In genomic region chr16:75647492-75648264, GRCh38 we compare ENCODE assay signal across 8 cellular contexts. TPM values are rescaled to one million over a fixed set of nuclear protein-coding genes. Genes with fewer than 3 reads are reported as not detected.
DNase-seq lines count a peak whose midpoint lies in the region; TF ChIP-seq lines count a peak whose summit lies in the region.

KARS1 (minus strand) TSS chr16:75647665; CDS start chr16:75647639, 26 bp downstream.
TERF2IP (plus strand) TSS chr16:75647773; CDS start chr16:75647883, 110 bp downstream.

- H2BK20ac ChIP-seq in H9 (ENCODE audit: low read depth, low read length, poor library complexity, severe bottlenecking): no peak within 1 kb of the TSS

- H4K20me1 ChIP-seq in H9 (ENCODE audit: control insufficient read depth, insufficient read depth, insufficient read length): no peaks in the 10 kb centered on the region

- peak within 1 kb of the TSS; percentile 85 for H3K14ac ChIP-seq in H9 (ENCODE audit: insufficient read depth, low read length)

- H2AK5ac ChIP-seq in H9 (ENCODE audit: insufficient read length, low read length): no peak within 1 kb of the TSS

- no peak within 1 kb of the TSS for H2BK12ac ChIP-seq in H9 (ENCODE audit: insufficient read length, low read depth, low read length)

- DNase-seq in ELR (ENCODE audit: low read depth): peak; percentile 94
- DNase-seq in H9: peak; percentile 95
- DNase-seq in MG63: peak; percentile 88
- DNase-seq in SIG-M5 (lab: John Stamatoyannopoulos, UW): peak; percentile 58
- peak; percentile 93 for DNase-seq in activated gamma-delta T cell treated with Interleukin-2 at 50 U/mL for 16 hours
- DNase-seq in fibroblast of villous mesenchyme (ENCODE audit: low read depth): peak; percentile 92
- DNase-seq in neural crest cell (ENCODE audit: low read depth, low spot score): peak; percentile 76

- H3K79me2 ChIP-seq in H9 (ENCODE audit: insufficient read depth, low read length): peaks cover 38% of the 10 kb centered on the region

- H3K4me2 ChIP-seq in H9 (ENCODE audit: insufficient read depth, insufficient read length, low read length): peak within 1 kb of the TSS; percentile 99

- H3K27ac Mint-ChIP-seq in H9 (peak within 1 kb of the TSS; percentile 98 to 99 (median 99)), neural crest cell (ENCODE audit: unreplicated experiment) (peak within 1 kb of the TSS; percentile 98)

- H2BK5ac ChIP-seq in H9 (ENCODE audit: insufficient read length, low read length): peak within 1 kb of the TSS; percentile 23

- TF ChIP-seq CTCF in H9 (conservative IDR thresholded peaks at IDR 0.05) (no peak), fibroblast of villous mesenchyme (IDR thresholded peaks at IDR 0.05; ENCODE audit: insufficient read depth, low read depth, low read length) (no peak), neural crest cell (conservative IDR thresholded peaks at IDR 0.05) (no peak)

- H3K36me3 ChIP-seq in MG63 (no peaks in the 10 kb centered on the region; the same call in none of the 2 replicates), stomach smooth muscle (ENCODE audit: control insufficient read depth in 2 of 2, insufficient read depth in 2 of 2, low read length in 2 of 2) (peaks cover 4 to 15% of the 10 kb centered on the region in 2 donors)

- no peak within 1 kb of the TSS for H3T11ph ChIP-seq in H9 (ENCODE audit: low read length)

- H4K8ac ChIP-seq in H9 (replicated peaks; ENCODE audit: insufficient read length, low read depth, low read length): no peak within 1 kb of the TSS

- peak within 1 kb of the TSS; percentile 60 for H2AFZ ChIP-seq in H9 (ENCODE audit: low read length)

- H3K4me1 ChIP-seq in H9 (ENCODE audit: insufficient read depth, low read length): no peaks in the 10 kb centered on the region
- peaks cover 25% of the 10 kb centered on the region for H3K4me1 ChIP-seq in stomach smooth muscle (ENCODE audit: control insufficient read depth, insufficient read depth, low read length)

- H3K4me1 Mint-ChIP-seq in H9 (peaks cover 23 to 28% of the 10 kb centered on the region in 2 experiments), neural crest cell (peaks cover 39% of the 10 kb centered on the region)

- no peak within 1 kb of the TSS for H4K91ac ChIP-seq in H9 (ENCODE audit: insufficient read length, low read depth, low read length)

- no peak within 1 kb of the TSS for H3K23ac ChIP-seq in H9 (ENCODE audit: insufficient read length, low read depth, low read length)

- H3K4me3 Mint-ChIP-seq in H9 (peak within 1 kb of the TSS; percentile 95 to 98), neural crest cell (peak within 1 kb of the TSS; percentile 100)

- no peaks in the 10 kb centered on the region for H3K79me1 ChIP-seq in H9 (ENCODE audit: insufficient read depth, low read depth, low read length, poor library complexity, severe bottlenecking)

- H3K9me3 Mint-ChIP-seq in H9 (no peaks in the 10 kb centered on the region; a peak in 1 of 5 replicates), neural crest cell (no peaks in the 10 kb centered on the region)

- no CpG with 5 or more reads among the region's 76 CpGs for WGBS in H9 (ENCODE audit: extremely low coverage, insufficient read length, low lambda C conversion rate)

- H3K27ac ChIP-seq in H9 (ENCODE audit: insufficient read length, low read depth, low read length) (peak within 1 kb of the TSS; percentile 32), stomach smooth muscle (ENCODE audit: low read length) (peak within 1 kb of the TSS; percentile 90)

- H3K9me3 ChIP-seq in H9 (ENCODE audit: control insufficient read depth, low read depth, low read length): no peaks in the 10 kb centered on the region
- no peaks in the 10 kb centered on the region for H3K9me3 ChIP-seq in MG63
- no peaks in the 10 kb centered on the region for H3K9me3 ChIP-seq in stomach smooth muscle (ENCODE audit: control insufficient read depth in 2 of 2, low read length in 2 of 2)

- H3K27me3 ChIP-seq in H9 (ENCODE audit: insufficient read depth, low read length): no peaks in the 10 kb centered on the region
- no peaks in the 10 kb centered on the region for H3K27me3 ChIP-seq in MG63
- H3K27me3 ChIP-seq in stomach smooth muscle (ENCODE audit: control insufficient read depth in 1 of 2, insufficient read depth in 2 of 2, low read length in 2 of 2): no peaks in the 10 kb centered on the region

- H2BK120ac ChIP-seq in H9 (ENCODE audit: low read depth, low read length, poor library complexity, severe bottlenecking): no peak within 1 kb of the TSS

- H3K27me3 Mint-ChIP-seq in H9 (ENCODE audit: low read depth) (no peaks in the 10 kb centered on the region), neural crest cell (ENCODE audit: low read depth) (no peaks in the 10 kb centered on the region)

- no peak within 1 kb of the TSS for H3K4ac ChIP-seq in H9 (ENCODE audit: low read depth, low read length)

- H3K18ac ChIP-seq in H9 (ENCODE audit: insufficient read length, low read depth, low read length): peak within 1 kb of the TSS; percentile 86

- no peak within 1 kb of the TSS for H2BK15ac ChIP-seq in H9 (ENCODE audit: low read depth, low read length)

- H4K5ac ChIP-seq in H9 (ENCODE audit: insufficient read length, low read depth, low read length): no peak within 1 kb of the TSS

- no peak within 1 kb of the TSS for H3K56ac ChIP-seq in H9 (ENCODE audit: insufficient read length, low read depth, low read length)

- peak within 1 kb of the TSS; percentile 96 for H3K9ac ChIP-seq in H9 (ENCODE audit: extremely low read depth, insufficient read length, low read length)
- peak within 1 kb of the TSS; percentile 95 to 98 for H3K9ac ChIP-seq in stomach smooth muscle (ENCODE audit: low read length in 2 of 2)

- H3K36me3 Mint-ChIP-seq in H9 (ENCODE audit: insufficient read depth in 1 of 3, low read depth in 3 of 3): peaks cover 19 to 33% (median 24%) of the 10 kb centered on the region in 3 experiments; a peak in 6 of 7 replicates
- H3K36me3 Mint-ChIP-seq in neural crest cell (ENCODE audit: low read depth): peaks cover 5% of the 10 kb centered on the region

- peaks cover 4% of the 10 kb centered on the region for H3K23me2 ChIP-seq in H9 (ENCODE audit: insufficient read length, low read depth, low read length, poor library complexity, severe bottlenecking)

- peak within 1 kb of the TSS; percentile 87 for H3K4me3 ChIP-seq in MG63
- H3K4me3 ChIP-seq in fibroblast of villous mesenchyme (ENCODE audit: low read depth, low read length): peak within 1 kb of the TSS; percentile 98
- peak within 1 kb of the TSS; percentile 99 for H3K4me3 ChIP-seq in stomach smooth muscle (ENCODE audit: low read length in 2 of 2)

RNA-seq across cellular contexts. Expression of gene KARS1, which starts in this region (rescaled TPM):
- total RNA-seq in H9 (2021) (181 and 183 TPM in 2 replicates), fibroblast of villous mesenchyme (139 and 157 TPM in 2 replicates), neural crest cell (161 and 164 TPM in 2 replicates)
- 161 and 178 TPM in 2 replicates for total RNA-seq in MG63 (2014; rRNA removed; shearing (Covaris generic); ENCODE audit: low replicate concordance)

RNA-seq across cellular contexts. Expression of gene TERF2IP, which starts in this region (rescaled TPM):
- total RNA-seq in H9 (2021) (15.6 and 15.9 TPM in 2 replicates), fibroblast of villous mesenchyme (28.3 and 43.6 TPM in 2 replicates), neural crest cell (47.2 and 50.2 TPM in 2 replicates)
- total RNA-seq in MG63 (2014; rRNA removed; shearing (Covaris generic); ENCODE audit: low replicate concordance): 6.3 and 11.9 TPM in 2 replicates

Comparison
In these comparisons a context has a peak if more than half of its experiments do, and no peak if none do; other contexts are left out.
1. Peak in every context shown above with its lines: DNase-seq, H3K4me3 ChIP-seq and H3K27ac ChIP-seq.